In the genomic region with DNA sequence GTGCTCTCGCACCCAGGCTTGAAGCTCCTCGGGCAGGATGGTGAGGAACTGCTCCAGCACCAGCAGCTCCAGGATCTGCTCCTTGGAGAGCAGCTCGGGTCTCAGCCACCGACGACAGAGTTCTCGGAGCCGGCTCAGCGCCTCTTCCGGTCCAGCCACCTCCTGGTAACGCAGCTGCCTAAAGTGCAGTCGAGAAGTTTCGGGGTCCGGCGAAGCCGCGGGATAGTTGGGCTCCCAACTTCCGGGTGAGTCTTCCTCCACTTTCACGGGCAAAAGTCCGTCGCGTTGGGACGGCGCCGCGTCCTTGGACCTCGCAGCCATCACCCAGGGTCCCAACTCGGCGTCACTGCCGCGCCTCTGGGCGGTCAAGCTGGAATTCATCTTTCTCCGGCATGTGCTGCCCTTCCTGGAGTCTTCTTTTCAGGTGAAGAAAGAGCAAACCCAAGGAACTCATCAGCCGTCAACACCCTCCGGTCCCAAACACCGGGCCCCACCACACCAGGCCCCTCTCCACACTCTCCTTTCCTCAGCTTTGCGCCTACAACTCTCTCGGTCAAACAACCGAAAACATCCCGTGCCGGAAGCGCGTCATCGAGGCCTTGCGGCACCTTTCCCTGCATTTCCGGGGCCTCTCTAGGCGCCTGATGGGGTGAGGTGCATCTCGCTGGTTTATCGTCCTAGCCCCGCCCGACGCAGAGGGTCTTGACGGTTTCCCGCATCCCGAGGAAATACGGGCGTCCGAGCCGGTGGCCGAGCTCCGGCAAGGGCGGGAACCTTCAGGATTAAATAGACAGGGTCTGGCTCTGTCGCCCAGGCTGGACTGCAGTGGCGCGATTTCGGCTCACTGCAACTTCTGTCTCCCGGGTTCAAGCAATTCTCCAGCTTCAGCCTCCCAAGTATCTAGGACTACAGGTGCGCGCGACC, we compare ENCODE assay signal across 8 cellular contexts. TPM values are rescaled to one million over a fixed set of nuclear protein-coding genes. Genes with fewer than 3 reads are reported as not detected.
A peak's percentile ranks its signal among the peaks of the same experiment; 100 is the strongest.
DNase-seq lines count a peak whose midpoint lies in the region; ATAC-seq and TF ChIP-seq lines count a peak whose summit lies in the region.

A gene (minus strand): TSS at position 569 of the 924 bp plus-strand sequence. CDS start 188 bp downstream, at position 381.

- H3K4me3 Mint-ChIP-seq in activated CD4-positive, alpha-beta T cell treated with anti-CD3 and anti-CD28 coated beads, Interleukin-2, amount 10 ng/mL, durations not matched to agents 24 days and 14 days = peak within 1 kb of the TSS; percentile 97

- H3K9ac ChIP-seq in colonic mucosa (ENCODE audit: low read depth in 2 of 2, low read length in 2 of 2) = peak within 1 kb of the TSS; percentile 88 to 93

- no peaks in the 10 kb centered on the region for H3K27me3 ChIP-seq in colonic mucosa

- H3K27me3 Mint-ChIP-seq in activated CD4-positive, alpha-beta T cell treated with anti-CD3 and anti-CD28 coated beads, Interleukin-2, amount 10 ng/mL, durations not matched to agents 24 days and 14 days = no peaks in the 10 kb centered on the region

- H3K36me3 Mint-ChIP-seq in activated CD4-positive, alpha-beta T cell treated with anti-CD3 and anti-CD28 coated beads, Interleukin-2, amount 10 ng/mL, durations not matched to agents 24 days and 14 days (ENCODE audit: low read depth) = peaks cover 48% of the 10 kb centered on the region

- no peaks in the 10 kb centered on the region for H3K9me3 ChIP-seq in colonic mucosa

- peak within 1 kb of the TSS; percentile 89 for H3K4me3 ChIP-seq in colonic mucosa

- H3K9me3 Mint-ChIP-seq in activated CD4-positive, alpha-beta T cell treated with anti-CD3 and anti-CD28 coated beads, Interleukin-2, amount 10 ng/mL, durations not matched to agents 24 days and 14 days = peaks cover 6% of the 10 kb centered on the region

- H3K4me1 ChIP-seq in colonic mucosa = peaks cover 5% of the 10 kb centered on the region

- intact Hi-C loops in activated CD4-positive, alpha-beta T cell treated with anti-CD3 and anti-CD28 coated beads, Interleukin-2, amount 10 ng/mL, durations not matched to agents 24 days and 14 days (cut with micrococcal nuclease) = loop anchor here (1.0 kb wide), 2 partner anchors 28 to 52 kb away; a partner anchor contains a TSS
- intact Hi-C loops in colonic mucosa (cut with DNase I) = loop anchor here (10.0 kb wide), 1 partner anchor 55 kb away; a partner anchor contains a TSS

- TF ChIP-seq CTCF in AG09319 (IDR thresholded peaks at IDR 0.05; ENCODE audit: low read depth, low read length) (no peak; the same call in 1 of the 2 replicates), colonic mucosa (IDR thresholded peaks at IDR 0.05) (no peak)

- peak; percentile 71 for DNase-seq in AG09319 (ENCODE audit: extremely low read depth, low read depth)
- DNase-seq in NCI-H524 (lab: John Stamatoyannopoulos, UW) = peak; percentile 76 to 90
- DNase-seq in activated CD4-positive, alpha-beta T cell treated with anti-CD3 and anti-CD28 coated beads, Interleukin-2, amount 10 ng/mL, durations not matched to agents 24 days and 14 days = peak; percentile 97
- DNase-seq in colonic mucosa = peak; percentile 96
- DNase-seq in kidney tubule cell (ENCODE audit: low spot score) = peak; percentile 91
- peak; percentile 69 to 70 for DNase-seq in stimulated activated CD4-positive, alpha-beta T cell treated with anti-CD3 and anti-CD28 coated beads, Interleukin-1b, Interleukin-23, amount 100 ng/mL, for 1 hour (ENCODE audit: low read depth in 2 of 2)

- H3K4me1 Mint-ChIP-seq in activated CD4-positive, alpha-beta T cell treated with anti-CD3 and anti-CD28 coated beads, Interleukin-2, amount 10 ng/mL, durations not matched to agents 24 days and 14 days = peaks cover 18% of the 10 kb centered on the region

- peak within 1 kb of the TSS; percentile 93 for H3K27ac ChIP-seq in colonic mucosa

- ATAC-seq in GM19025 (IDR thresholded peaks at IDR 0.05; ENCODE audit: low read depth, unreplicated experiment) (peak; percentile 32), HG03442 (IDR thresholded peaks at IDR 0.05; ENCODE audit: unreplicated experiment) (peak; percentile 44)

- H3K36me3 ChIP-seq in colonic mucosa = peaks cover 1% of the 10 kb centered on the region

- peak within 1 kb of the TSS; percentile 99 for H3K27ac Mint-ChIP-seq in activated CD4-positive, alpha-beta T cell treated with anti-CD3 and anti-CD28 coated beads, Interleukin-2, amount 10 ng/mL, durations not matched to agents 24 days and 14 days

RNA-seq across cellular contexts. Expression of the gene that starts here (rescaled TPM):
- 38.1 and 38.7 TPM in 2 replicates for total RNA-seq in activated CD4-positive, alpha-beta T cell treated with anti-CD3 and anti-CD28 coated beads, Interleukin-2, amount 10 ng/mL, durations not matched to agents 24 days and 14 days
- total RNA-seq in colonic mucosa = 10 to 100 TPM; 26.4 to 29.8 TPM

Comparison
In these comparisons a context has a peak if more than half of its experiments do, and no peak if none do; other contexts are left out.
1. Peak in every context shown above with its lines: DNase-seq, ATAC-seq, H3K4me3 ChIP-seq and H3K27ac ChIP-seq.